24 cellular contexts compared by ENCODE assay signal in the genomic region with DNA sequence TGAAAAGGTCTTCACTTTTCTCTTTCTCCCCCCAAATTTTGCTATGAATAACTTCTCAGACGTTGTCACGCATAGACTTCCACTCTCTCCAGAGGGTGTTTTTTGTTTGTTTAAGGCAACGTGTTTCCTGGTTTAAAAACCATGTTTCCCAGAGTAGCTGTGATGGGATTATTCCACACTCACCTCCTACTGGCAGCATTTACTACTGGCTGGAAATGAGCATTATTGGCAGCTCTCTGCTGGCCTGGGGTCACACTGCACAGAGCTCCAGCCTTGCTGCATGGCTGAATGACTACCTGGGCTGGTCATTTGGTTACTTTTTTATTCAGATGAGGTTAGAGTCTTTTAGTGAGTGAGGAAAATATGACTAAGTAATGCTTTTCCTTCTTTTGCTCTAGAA.
A peak's percentile ranks its signal among the peaks of the same experiment; 100 is the strongest.
DNase-seq lines count a peak whose midpoint lies in the region; FAIRE-seq and TF ChIP-seq lines count a peak whose summit lies in the region.
"Had no signal": no experiment of that assay in that cellular context is flagged by ENCODE, and none has a peak within 500 bp of the region (broad histone marks: within the 10 kb centered on the region; RNA-seq: fewer than 3 reads in every experiment).

No MANE protein-coding gene starts in this region.

- FAIRE-seq in D721Med (lab: Jason Lieb, UNC) = no peak
- FAIRE-seq: GM12891, kidney had no signal

- TF ChIP-seq CTCF in astrocyte of the spinal cord (IDR thresholded peaks at IDR 0.05; ENCODE audit: low read depth, low read length) (no peak), fibroblast of the aortic adventitia (IDR thresholded peaks at IDR 0.05; ENCODE audit: insufficient read depth, low read length) (no peak), D721Med (IDR thresholded peaks at IDR 0.05; ENCODE audit: insufficient read depth, missing control alignments) (no peak), uterus (IDR thresholded peaks at IDR 0.05) (no peak)

- H3K36me3 ChIP-seq in MG63 (no peaks in the 10 kb centered on the region), uterus (no peaks in the 10 kb centered on the region)

- no peaks in the 10 kb centered on the region for H3K4me1 ChIP-seq in uterus
- H3K4me1 ChIP-seq: BLaER1 treated with 17β-estradiol and CSF1 and Interleukin-3, amounts not matched to agents 10 nM and 100 nM had no signal

- intact Hi-C loops in uterus (cut with DNase I; ENCODE audit: low total_unique reads) = no loop called here

- in situ Hi-C loops in astrocyte of the spinal cord (cut with HindIII; ENCODE audit: low sequenced_read_pairs) = no loop called here

- TF ChIP-seq POLR2A in uterus (IDR thresholded peaks at IDR 0.05) = no peak

- H3K9me3 ChIP-seq in MG63 (no peaks in the 10 kb centered on the region), uterus (no peaks in the 10 kb centered on the region)

- DNase-seq in MG63 (peak; percentile 59), astrocyte of the spinal cord (ENCODE audit: low read depth, low spot score) (peak; percentile 69), fibroblast of the aortic adventitia (ENCODE audit: low read depth) (peak; percentile 73), pulmonary artery endothelial cell (ENCODE audit: low read depth, low spot score) (peak; percentile 70), D721Med (ENCODE audit: insufficient read length, low spot score) (no peak), NCI-H526 (lab: John Stamatoyannopoulos, UW) (no peak), uterus (no peak), NCI-H2171 (lab: John Stamatoyannopoulos, UW) (no peak)
- DNase-seq: activated CD4-positive, alpha-beta T cell treated with anti-CD3 and anti-CD28 coated beads, Interleukin-2, amount 50 U/mL, for 1 hour; activated T-cell treated with anti-CD3 and anti-CD28 coated beads, Interleukin-2, amount 50 U/mL, for 72 hours; head of caudate nucleus; kidney; mucosa of descending colon; natural killer cell; NCI-H146; NCI-H748 treated with DMSO at 0.1 percent for 48 hours; occipital lobe; stimulated activated naive B cell treated with anti-CD40 and anti-IgM and Interleukin-4, amounts not matched to agents 10 μg/mL and 1 μg/mL and 100 μg/mL, for 72 hours; substantia nigra had no signal

- H3K4me3 ChIP-seq in MG63 (no peak overlapping the region), astrocyte of the spinal cord (ENCODE audit: low read depth, low read length) (no peak overlapping the region), fibroblast of the aortic adventitia (ENCODE audit: low read depth, low read length) (no peak overlapping the region), uterus (no peak overlapping the region)
- H3K4me3 ChIP-seq: BLaER1 treated with 17β-estradiol and CSF1 and Interleukin-3, amounts not matched to agents 10 nM and 100 nM; mucosa of descending colon had no signal

- H3K27me3 ChIP-seq in MG63 (no peaks in the 10 kb centered on the region), uterus (no peaks in the 10 kb centered on the region)
- H3K27me3 ChIP-seq: BLaER1 treated with 17β-estradiol and CSF1 and Interleukin-3, amounts not matched to agents 10 nM and 100 nM had no signal

- no peak overlapping the region for H3K27ac ChIP-seq in uterus
- H3K27ac ChIP-seq: BLaER1 treated with 17β-estradiol and CSF1 and Interleukin-3, amounts not matched to agents 10 nM and 100 nM; epithelial cell of prostate; HL-60; KMS-11 had no signal

Comparison
In these comparisons a context has a peak if more than half of its experiments do, and no peak if none do; other contexts are left out.
1. DNase-seq: peak in MG63 (single experiment), astrocyte of the spinal cord (single experiment), fibroblast of the aortic adventitia (single experiment) and pulmonary artery endothelial cell (single experiment); none in D721Med (single experiment), NCI-H526 (0 of 2), uterus (0 of 2) and NCI-H2171 (single experiment).